In genomic region chr7:48101880-48102448, GRCh38 we compare ENCODE assay signal across 11 cellular contexts. TPM values are rescaled to one million over a fixed set of nuclear protein-coding genes. Genes with fewer than 3 reads are reported as not detected.
DNase-seq lines count a peak whose midpoint lies in the region; ATAC-seq, FAIRE-seq and TF ChIP-seq lines count a peak whose summit lies in the region.
"Had no signal": no experiment of that assay in that cellular context is flagged by ENCODE, and none has a peak within 500 bp of the region (broad histone marks: within the 10 kb centered on the region; RNA-seq: fewer than 3 reads in every experiment).

No MANE protein-coding gene starts in this region.

- H3K27ac ChIP-seq in cardiac muscle cell (no peak overlapping the region), right atrium auricular region (no peak overlapping the region), transverse colon (no peak overlapping the region), tibial nerve (no peak overlapping the region)

- 81% methylated on average over 7 of the region's 7 CpGs; no CpG with 5 or more reads in 1 of the 2 donors for WGBS in transverse colon (ENCODE audit: low coverage in 1 of 2), 2 donors
- 93 to 96% methylated on average over 7 of the region's 7 CpGs for WGBS in tibial nerve, 2 donors

- peak; percentile 40 for TF ChIP-seq CTCF in cardiac muscle cell (IDR thresholded peaks at IDR 0.05; ENCODE audit: low read depth, low read length)
- TF ChIP-seq CTCF in right atrium auricular region (IDR thresholded peaks at IDR 0.05), result no peak
- peak in 4 of 5 experiments; percentile 9 to 21 (median 11) for TF ChIP-seq CTCF in transverse colon (IDR thresholded peaks at IDR 0.05)
- peak in 1 of 5 experiments; percentile 4 for TF ChIP-seq CTCF in tibial nerve (IDR thresholded peaks at IDR 0.05)

- H3K4me3 ChIP-seq in cardiac muscle cell (no peak overlapping the region), right atrium auricular region (no peak overlapping the region), transverse colon (no peak overlapping the region), tibial nerve (no peak overlapping the region)

- H3K4me1 ChIP-seq in cardiac muscle cell (ENCODE audit: low read depth), result no peaks in the 10 kb centered on the region
- peaks cover 0 to 4% of the 10 kb centered on the region in 2 donors for H3K4me1 ChIP-seq in right atrium auricular region
- H3K4me1 ChIP-seq in transverse colon, result peaks cover 0 to 4% (median 0%) of the 10 kb centered on the region in 4 donors
- H3K4me1 ChIP-seq in tibial nerve, result peaks cover 0 to 12% (median 0%) of the 10 kb centered on the region in 4 donors

- peak; percentile 12 for ATAC-seq in esophagus mucosa

- no peak for DNase-seq in cardiac muscle cell (ENCODE audit: low read depth in 1 of 2, low spot score in 1 of 2)
- no peak for DNase-seq in right atrium auricular region (ENCODE audit: low spot score)
- peak; percentile 76 for DNase-seq in SHP77 treated with DMSO at 0.1 percent for 48 hours (lab: John Stamatoyannopoulos, UW)
- DNase-seq in transverse colon, result no peak
- DNase-seq in OCI-M2 (lab: John Stamatoyannopoulos, UW; ENCODE audit: unreplicated experiment), result no peak
- no peak for DNase-seq in GM12892 (ENCODE audit: insufficient read length)
- DNase-seq in tibial nerve (ENCODE audit: low spot score in 2 of 2), result no peak
- DNase-seq: activated CD4-positive, CD25-positive, alpha-beta regulatory T cell; NCI-H1105 had no signal

- H3K9me3 ChIP-seq in cardiac muscle cell (ENCODE audit: low read depth), result no peaks in the 10 kb centered on the region
- H3K9me3 ChIP-seq in right atrium auricular region, result no peaks in the 10 kb centered on the region
- H3K9me3 ChIP-seq in transverse colon, result no peaks in the 10 kb centered on the region
- H3K9me3 ChIP-seq in tibial nerve, result no peaks in the 10 kb centered on the region

- H3K27me3 ChIP-seq in cardiac muscle cell, result no peaks in the 10 kb centered on the region
- H3K27me3 ChIP-seq in right atrium auricular region, result no peaks in the 10 kb centered on the region
- no peaks in the 10 kb centered on the region for H3K27me3 ChIP-seq in transverse colon
- H3K27me3 ChIP-seq in tibial nerve, result no peaks in the 10 kb centered on the region

- H3K36me3 ChIP-seq in cardiac muscle cell, result no peaks in the 10 kb centered on the region
- H3K36me3 ChIP-seq in right atrium auricular region, result peaks cover 53% of the 10 kb centered on the region
- H3K36me3 ChIP-seq in transverse colon, result peaks cover 0 to 35% (median 12%) of the 10 kb centered on the region in 4 donors
- H3K36me3 ChIP-seq in tibial nerve, result peaks cover 0 to 92% (median 7%) of the 10 kb centered on the region in 3 donors

- no peak for TF ChIP-seq EP300 in transverse colon (IDR thresholded peaks at IDR 0.05; ENCODE audit: low read depth)
- TF ChIP-seq EP300 in tibial nerve (IDR thresholded peaks at IDR 0.05), result no peak

- intact Hi-C loops in transverse colon (cut with DNase I; ENCODE audit: low total_unique reads), result no loop called here

- no peak for FAIRE-seq in GM12892 (lab: Jason Lieb, UNC)
- FAIRE-seq: endometrium had no signal

- in situ Hi-C loops in transverse colon (cut with MboI; ENCODE audit: low pct_ligation_motif_present in 1 of 4, low pct_unique_long_range_greater_than_20kb in 1 of 4, low sequenced_read_pairs in 3 of 4), result no loop called here

- no peak for TF ChIP-seq POLR2A in transverse colon (IDR thresholded peaks at IDR 0.05)
- no peak for TF ChIP-seq POLR2A in GM12892 (IDR thresholded peaks at IDR 0.05; ENCODE audit: low read depth, low read length)
- TF ChIP-seq POLR2A in tibial nerve (IDR thresholded peaks at IDR 0.05), result no peak

RNA-seq across cellular contexts. Expression of gene UPP1, which starts 12.9 kb away (rescaled TPM):
- total RNA-seq in cardiac muscle cell (13.6 and 26.5 TPM in 2 replicates), right atrium auricular region (10 to 100 TPM; 11.1 to 11.2 TPM), esophagus mucosa (204 TPM), transverse colon (10 to 100 TPM; 31.3 to 46.8 (median 39.3) TPM), tibial nerve (10 to 100 TPM; 14.2 to 36.9 (median 19.0) TPM)
- polyA plus RNA-seq in cardiac muscle cell, result 28.3 and 35.5 TPM in 2 replicates
- 4.6 TPM for polyA plus RNA-seq in GM12892 (2012; ENCODE audit: missing spikeins)

Comparison
In these comparisons a context has a peak if more than half of its experiments do, and no peak if none do; other contexts are left out.
1. CTCF ChIP-seq: peak in cardiac muscle cell (single experiment) and transverse colon (4 of 5); none in right atrium auricular region (0 of 2).